ENCODE assay signal across 1 cellular context in genomic region chr19:51593138-51593890, GRCh38.
A peak's percentile ranks its signal among the peaks of the same experiment; 100 is the strongest.
TF ChIP-seq lines count a peak whose summit lies in the region.

No MANE protein-coding gene starts in this region.

TF ChIP-seq in HepG2, 621 proteins besides CTCF, POLR2A, EP300 and RAD21:
- TF ChIP-seq PRDM10 (CRISPR knock-in tag; IDR thresholded peaks at IDR 0.05; ENCODE audit: low read depth) (no peak), BORCS8-MEF2B (CRISPR knock-in tag; IDR thresholded peaks at IDR 0.05) (no peak), ATF7 (IDR thresholded peaks at IDR 0.05) (peak; percentile 33; the same call in 1 of the 2 replicates), ATF7 (CRISPR knock-in tag; IDR thresholded peaks at IDR 0.05) (no peak), CREB3 (CRISPR knock-in tag; IDR thresholded peaks at IDR 0.05) (no peak), ZNF326 (CRISPR knock-in tag; IDR thresholded peaks at IDR 0.05; ENCODE audit: borderline replicate concordance) (no peak), KMT2B (CRISPR knock-in tag; IDR thresholded peaks at IDR 0.05) (no peak), ZFAT (CRISPR knock-in tag; conservative IDR thresholded peaks at IDR 0.05) (no peak), ZNF10 (CRISPR knock-in tag; IDR thresholded peaks at IDR 0.05; ENCODE audit: borderline replicate concordance, low read depth) (no peak), ZNF30 (CRISPR knock-in tag; IDR thresholded peaks at IDR 0.05) (no peak), ZBTB26 (CRISPR knock-in tag; IDR thresholded peaks at IDR 0.05; ENCODE audit: borderline replicate concordance) (no peak), CREB1 (IDR thresholded peaks at IDR 0.05) (0 out of 2 replicates have a peak, but pooled peaks have one; percentile 10), CREB1 (CRISPR knock-in tag; IDR thresholded peaks at IDR 0.05) (no peak), ISX (CRISPR knock-in tag; conservative IDR thresholded peaks at IDR 0.05) (no peak), ZNF687 (CRISPR knock-in tag; IDR thresholded peaks at IDR 0.05) (no peak), ATF2 (CRISPR knock-in tag; IDR thresholded peaks at IDR 0.05) (no peak), SKIL (CRISPR knock-in tag; IDR thresholded peaks at IDR 0.05; ENCODE audit: borderline replicate concordance) (no peak), TEAD2 (CRISPR knock-in tag; IDR thresholded peaks at IDR 0.05) (no peak), MIER2 (CRISPR knock-in tag; IDR thresholded peaks at IDR 0.05) (no peak)
